Comparison of ENCODE assay signal across 25 cellular contexts in the genomic region with DNA sequence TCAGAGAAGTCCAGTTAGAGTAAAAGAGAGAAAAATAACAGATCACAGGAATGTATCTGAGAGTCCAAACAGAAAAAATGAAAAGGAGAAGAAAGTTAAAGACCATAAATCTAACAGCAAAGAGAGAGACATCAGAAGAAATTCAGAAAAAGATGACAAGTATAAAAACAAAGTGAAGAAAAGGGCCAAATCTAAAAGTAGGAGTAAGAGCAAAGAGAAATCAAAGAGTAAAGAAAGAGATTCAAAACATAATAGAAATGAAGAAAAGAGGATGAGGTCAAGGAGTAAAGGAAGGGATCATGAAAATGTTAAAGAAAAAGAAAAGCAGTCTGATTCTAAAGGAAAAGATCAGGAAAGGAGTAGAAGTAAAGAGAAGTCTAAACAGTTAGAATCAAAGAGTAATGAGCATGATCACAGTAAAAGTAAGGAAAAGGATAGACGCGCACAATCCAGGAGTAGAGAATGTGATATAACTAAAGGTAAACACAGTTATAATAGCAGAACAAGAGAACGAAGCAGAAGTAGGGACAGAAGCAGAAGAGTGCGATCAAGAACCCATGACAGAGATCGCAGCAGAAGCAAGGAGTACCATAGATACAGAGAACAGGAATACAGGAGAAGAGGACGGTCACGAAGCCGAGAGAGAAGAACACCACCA. TPM values are rescaled to one million over a fixed set of nuclear protein-coding genes. Genes with fewer than 3 reads are reported as not detected.
"Had no signal": no experiment of that assay in that cellular context is flagged by ENCODE, and none has a peak within 500 bp of the region (broad histone marks: within the 10 kb centered on the region; RNA-seq: fewer than 3 reads in every experiment).

No MANE protein-coding gene starts in this region.

- H3K27me3 Mint-ChIP-seq: naive thymus-derived CD4-positive, alpha-beta T cell; stimulated activated naive B cell treated with anti-CD40 and anti-IgM and Interleukin-4, amounts not matched to agents 10 μg/mL and 1 μg/mL and 100 μg/mL, for 72 hours; stimulated activated naive CD8-positive, alpha-beta T cell treated with anti-CD3 and anti-CD28 coated beads, Interleukin-15, amount 100 ng/mL, for 72 hours had no signal

- H3K4me2 ChIP-seq: hepatocyte had no signal

- ATAC-seq: left colon; naive thymus-derived CD4-positive, alpha-beta T cell; stimulated activated naive B cell treated with anti-CD40 and anti-IgM and Interleukin-4, amounts not matched to agents 10 μg/mL and 1 μg/mL and 100 μg/mL, for 72 hours; stimulated activated naive CD8-positive, alpha-beta T cell treated with anti-CD3 and anti-CD28 coated beads, Interleukin-15, amount 100 ng/mL, for 72 hours; upper lobe of right lung had no signal

- H3K27ac ChIP-seq: hepatocyte, neutrophil, sigmoid colon, skin epidermis, testis, tibial nerve, upper lobe of right lung, vagina had no signal

- H3K4me1 ChIP-seq: sigmoid colon, testis, tibial nerve, upper lobe of right lung, vagina had no signal

- H3K79me2 ChIP-seq: hepatocyte had no signal

- H3K27me3 ChIP-seq: hepatocyte, neutrophil, sigmoid colon, testis, tibial nerve, upper lobe of right lung, vagina had no signal

- H3K4me3 ChIP-seq: hepatocyte, sigmoid colon, skin epidermis, testis, tibial nerve, upper lobe of right lung, vagina had no signal

- H3K27ac Mint-ChIP-seq: endodermal cell; naive thymus-derived CD4-positive, alpha-beta T cell; nephron progenitor cell; stimulated activated naive B cell treated with anti-CD40 and anti-IgM and Interleukin-4, amounts not matched to agents 10 μg/mL and 1 μg/mL and 100 μg/mL, for 72 hours; stimulated activated naive CD8-positive, alpha-beta T cell treated with anti-CD3 and anti-CD28 coated beads, Interleukin-15, amount 100 ng/mL, for 72 hours had no signal

- H3K9me3 ChIP-seq: neutrophil, sigmoid colon, testis, tibial nerve, upper lobe of right lung, vagina had no signal

- DNase-seq: dermis blood vessel endothelial cell; endodermal cell; foreskin melanocyte; head of caudate nucleus; left colon; naive thymus-derived CD4-positive, alpha-beta T cell; nephron progenitor cell; posterior cingulate gyrus; sigmoid colon; stimulated activated CD4-positive, alpha-beta T cell treated with anti-CD3 and anti-CD28 coated beads, Interleukin-2, amount 100 ng/mL, for 24 hours; stimulated activated CD4-positive, alpha-beta T cell treated with anti-CD3 and anti-CD28 coated beads, Interleukin-4, amount 100 ng/mL, for 4 hours; stimulated activated naive B cell treated with anti-CD40 and anti-IgM and Interleukin-4, amounts not matched to agents 10 μg/mL and 1 μg/mL and 100 μg/mL, for 72 hours; stimulated activated naive CD8-positive, alpha-beta T cell treated with anti-CD3 and anti-CD28 coated beads, Interleukin-15, amount 100 ng/mL, for 72 hours; testis; upper lobe of right lung had no signal

- H3K9me3 Mint-ChIP-seq: endodermal cell; naive thymus-derived CD4-positive, alpha-beta T cell; nephron progenitor cell; stimulated activated naive B cell treated with anti-CD40 and anti-IgM and Interleukin-4, amounts not matched to agents 10 μg/mL and 1 μg/mL and 100 μg/mL, for 72 hours; stimulated activated naive CD8-positive, alpha-beta T cell treated with anti-CD3 and anti-CD28 coated beads, Interleukin-15, amount 100 ng/mL, for 72 hours had no signal

- H3K4me3 Mint-ChIP-seq: endodermal cell; naive thymus-derived CD4-positive, alpha-beta T cell; nephron progenitor cell; stimulated activated naive B cell treated with anti-CD40 and anti-IgM and Interleukin-4, amounts not matched to agents 10 μg/mL and 1 μg/mL and 100 μg/mL, for 72 hours; stimulated activated naive CD8-positive, alpha-beta T cell treated with anti-CD3 and anti-CD28 coated beads, Interleukin-15, amount 100 ng/mL, for 72 hours had no signal

- H2AFZ ChIP-seq: hepatocyte had no signal

- H3K4me1 Mint-ChIP-seq: endodermal cell; nephron progenitor cell; stimulated activated naive B cell treated with anti-CD40 and anti-IgM and Interleukin-4, amounts not matched to agents 10 μg/mL and 1 μg/mL and 100 μg/mL, for 72 hours; stimulated activated naive CD8-positive, alpha-beta T cell treated with anti-CD3 and anti-CD28 coated beads, Interleukin-15, amount 100 ng/mL, for 72 hours had no signal

RNA-seq across cellular contexts. Expression of a gene that starts 57.6 kb away (rescaled TPM):
- total RNA-seq: dermis blood vessel endothelial cell, hepatocyte, left colon, lung microvascular endothelial cell, mesenteric fat pad, osteocyte, pulmonary artery endothelial cell, sigmoid colon, subcutaneous adipose tissue, upper lobe of right lung had no signal
- polyA plus RNA-seq: naive thymus-derived CD4-positive, alpha-beta T cell had no signal
